Comparison of ENCODE assay signal across 34 cellular contexts in the genomic region with DNA sequence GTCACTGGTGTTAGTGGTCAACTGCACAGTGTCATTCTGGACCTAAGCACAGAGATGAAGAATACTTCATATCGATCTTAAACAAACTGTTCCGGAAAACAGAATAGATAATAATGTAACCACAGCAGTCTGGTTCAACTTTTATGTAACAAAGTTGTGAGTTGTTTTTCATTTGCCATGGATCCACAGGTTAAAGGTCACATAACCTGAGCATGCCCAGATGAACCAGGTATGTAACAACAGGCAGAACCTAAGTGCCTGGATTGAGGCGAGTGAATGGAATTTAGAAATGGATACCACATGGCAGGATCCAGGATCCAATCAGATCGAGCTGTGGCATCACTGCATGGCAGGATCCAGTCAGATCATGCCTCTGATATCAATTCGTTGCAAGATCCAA.
"Had no signal": no experiment of that assay in that cellular context is flagged by ENCODE, and none has a peak within 500 bp of the region (broad histone marks: within the 10 kb centered on the region; RNA-seq: fewer than 3 reads in every experiment).

No MANE protein-coding gene starts in this region.

- H3K4me3 ChIP-seq: body of pancreas, breast epithelium, Peyer's patch, SJSA1 had no signal

- H3K9ac ChIP-seq: SK-N-SH had no signal

- DNase-seq: activated CD4-positive, alpha-beta T cell treated with anti-CD3 and anti-CD28 coated beads for 1 hour; activated CD4-positive, alpha-beta T cell treated with anti-CD3 and anti-CD28 coated beads for 48 hours; activated CD4-positive, alpha-beta T cell treated with anti-CD3 and anti-CD28 coated beads, Interleukin-2, amount 50 U/mL, for 4 hours; activated CD4-positive, CD25-positive, alpha-beta regulatory T cell; activated CD8-positive, alpha-beta T cell treated with anti-CD3 and anti-CD28 coated beads for 36 hours; activated effector memory CD4-positive, alpha-beta T cell treated with anti-CD3 and anti-CD28 coated beads, Interleukin-2, amount 50 U/mL, for 16 hours; activated naive CD4-positive, alpha-beta T cell; activated naive CD4-positive, alpha-beta T cell treated with anti-CD3 and anti-CD28 coated beads, Interleukin-2, amount 50 U/mL, for 16 hours; activated naive CD8-positive, alpha-beta T cell treated with anti-CD3 and anti-CD28 coated beads for 36 hours; activated T-cell treated with anti-CD3 and anti-CD28 coated beads, Interleukin-2, amount 50 U/mL, for 1 hour; activated T-cell treated with anti-CD3 and anti-CD28 coated beads, Interleukin-2, amount 50 U/mL, for 72 hours; amniotic stem cell; body of pancreas; caudate nucleus; cerebellar nuclear complex; Karpas-422; NCI-H1105; NCI-H1417 treated with DMSO at 0.1 percent for 48 hours; NCI-H187 treated with DMSO at 0.1 percent for 48 hours; NCI-H2081; NCI-H2171 treated with DMSO at 0.1 percent for 48 hours; NCI-H2227 treated with DMSO at 0.1 percent for 48 hours; NCI-H446 treated with DMSO at 0.1 percent for 48 hours; NCI-H524; Peyer's patch; RPMI8226; SHP77 treated with DMSO at 0.1 percent for 48 hours; SK-N-SH; WERI-Rb-1 had no signal

- H3K27me3 ChIP-seq: body of pancreas, breast epithelium, Peyer's patch, SJSA1 had no signal

- FAIRE-seq: astrocyte, TTC549 had no signal

- H3K27ac ChIP-seq: body of pancreas, breast epithelium, Peyer's patch, SJSA1, WERI-Rb-1 had no signal

- H3K9me3 ChIP-seq: body of pancreas, breast epithelium, Peyer's patch, SJSA1, SK-N-SH had no signal

- H3K4me2 ChIP-seq: SK-N-SH had no signal

- H3K4me1 ChIP-seq: body of pancreas, breast epithelium, Peyer's patch, SJSA1 had no signal

- ATAC-seq: activated CD8-positive, alpha-beta T cell treated with anti-CD3 and anti-CD28 coated beads for 36 hours; activated T-cell treated with anti-CD3 and anti-CD28 coated beads, Interleukin-2, amount 50 U/mL, for 72 hours; activated T-helper 17 cell treated with anti-CD3 and anti-CD28 coated beads, Interleukin-2, amount 50 U/mL, for 72 hours; body of pancreas had no signal
